ENCODE assay signal across 9 cellular contexts in genomic region chr10:44974082-44974627, GRCh38. TPM values are rescaled to one million over a fixed set of nuclear protein-coding genes. Genes with fewer than 3 reads are reported as not detected.
DNase-seq lines count a peak whose midpoint lies in the region; ATAC-seq, FAIRE-seq and TF ChIP-seq lines count a peak whose summit lies in the region.
"Had no signal": no experiment of that assay in that cellular context is flagged by ENCODE, and none has a peak within 500 bp of the region (broad histone marks: within the 10 kb centered on the region; RNA-seq: fewer than 3 reads in every experiment).

No MANE protein-coding gene starts in this region.

- no peaks in the 10 kb centered on the region for H3K9me3 Mint-ChIP-seq in HFFc6

- TF ChIP-seq EP300 in A549 (IDR thresholded peaks at IDR 0.05), result no peak

- TF ChIP-seq CTCF in A549 (IDR thresholded peaks at IDR 0.05) (no peak), HFFc6 (IDR thresholded peaks at IDR 0.05) (no peak), body of pancreas (IDR thresholded peaks at IDR 0.05) (no peak)

- peaks cover 20% of the 10 kb centered on the region for H3K4me1 Mint-ChIP-seq in HFFc6 (ENCODE audit: low read depth)

- ATAC-seq in A549, result no peak
- no peak for ATAC-seq in body of pancreas
- no peak for ATAC-seq in HG02763 (IDR thresholded peaks at IDR 0.05; ENCODE audit: unreplicated experiment)

- H3K4me3 ChIP-seq in A549 (peak overlapping the region; percentile 47), body of pancreas (no peak overlapping the region), mesodermal cell (ENCODE audit: extremely low read depth, insufficient read depth, low read length, poor library complexity, severe bottlenecking) (peak overlapping the region; percentile 18)

- no peaks in the 10 kb centered on the region for H3K36me3 Mint-ChIP-seq in HFFc6 (ENCODE audit: low read depth)

- TF ChIP-seq RAD21 in A549 (conservative IDR thresholded peaks at IDR 0.05 in 1 of 2, IDR thresholded peaks at IDR 0.05 in 1 of 2), result no peak

- intact Hi-C loops in body of pancreas (cut with DNase I), result loop anchor here (5.0 kb wide), 1 partner anchor 42 kb away; no protein-coding TSS in a partner anchor

- H3K4me1 ChIP-seq in A549 (peaks cover 26% of the 10 kb centered on the region), body of pancreas (peaks cover 64% of the 10 kb centered on the region), mesodermal cell (ENCODE audit: control insufficient read depth, insufficient read depth, low read length, poor library complexity, severe bottlenecking) (peaks cover 45% of the 10 kb centered on the region)

- CTCF ChIA-PET in A549 (lab: Yijun Ruan, JAX), result interaction anchor here (0.8 to 9.7 kb wide), 9 partner anchors 8 to 117 kb away, joined by 3 to 69 read pairs (median 5); no protein-coding TSS in a partner anchor

- H3K27ac Mint-ChIP-seq in HFFc6, result peak overlapping the region; percentile 88

- peak overlapping the region; percentile 83 for H3K4me2 ChIP-seq in A549

- peak overlapping the region; percentile 84; the same call in 1 of the 2 replicates for H3K4me3 Mint-ChIP-seq in HFFc6

- 55% methylated on average over 6 of the region's 7 CpGs for WGBS in A549 (ENCODE audit: missing lambda C conversion rate)
- 47 to 67% methylated on average over 1 to 7 of the region's 7 CpGs for whole genome bisulfite sequencing in body of pancreas, 2 donors
- WGBS in mesodermal cell (ENCODE audit: insufficient coverage in 2 of 2), 2 experiments, result 38 to 49% methylated on average over 5 to 7 of the region's 7 CpGs

- FAIRE-seq in A549 (lab: Jason Lieb, UNC), result no peak
- FAIRE-seq: colon had no signal

- H3K27ac ChIP-seq in A549, result peak overlapping the region; percentile 76 to 90
- peak overlapping the region; percentile 88 to 95 (median 94) for H3K27ac ChIP-seq in body of pancreas
- H3K27ac ChIP-seq in mesodermal cell (ENCODE audit: low read depth, low read length, severe bottlenecking), result no peak overlapping the region

- H3K36me3 ChIP-seq in body of pancreas (replicated peaks in 1 of 2; ENCODE audit: insufficient read depth in 1 of 2, low read depth in 2 of 2) (peaks cover 0 to 4% of the 10 kb centered on the region in 2 donors), mesodermal cell (ENCODE audit: control insufficient read depth, insufficient read depth, low read length) (peaks cover 17% of the 10 kb centered on the region)

- peaks cover 5% of the 10 kb centered on the region for H3K27me3 Mint-ChIP-seq in HFFc6 (ENCODE audit: insufficient read depth)

- TF ChIP-seq POLR2A in A549 (IDR thresholded peaks at IDR 0.05; ENCODE audit: low read length) (no peak), body of pancreas (IDR thresholded peaks at IDR 0.05) (no peak)

- POLR2A ChIA-PET in A549 (lab: Yijun Ruan, JAX), result interaction anchor here (0.6 to 1.4 kb wide), 2 partner anchors 10 to 15 kb away, joined by 3 to 5 read pairs; partner anchors contain the start of gene RASSF4

- DNase-seq in A549 (ENCODE audit: low read depth in 1 of 2, low spot score in 1 of 2) (no peak), HFFc6 (no peak), body of pancreas (no peak), DMS79 treated with DMSO at 0.1 percent for 48 hours (lab: John Stamatoyannopoulos, UW) (no peak), NCI-H526 treated with DMSO at 0.1 percent for 48 hours (lab: John Stamatoyannopoulos, UW) (no peak), NK-92 (lab: John Stamatoyannopoulos, UW; ENCODE audit: unreplicated experiment) (no peak)

- no peaks in the 10 kb centered on the region for H3K27me3 ChIP-seq in body of pancreas

- H3K9me3 ChIP-seq in A549 (no peaks in the 10 kb centered on the region), body of pancreas (no peaks in the 10 kb centered on the region), mesodermal cell (ENCODE audit: control insufficient read depth, low read length) (no peaks in the 10 kb centered on the region)

TF ChIP-seq in A549, 52 proteins besides CTCF, POLR2A, EP300 and RAD21:
- TF ChIP-seq TFCP2L1 (CRISPR knock-in tag; IDR thresholded peaks at IDR 0.05), result no peak
- TF ChIP-seq CBX2 (IDR thresholded peaks at IDR 0.05; ENCODE audit: borderline replicate concordance, low read depth), result no peak
- no peak for TF ChIP-seq HOXA7 (CRISPR knock-in tag; IDR thresholded peaks at IDR 0.05)
- TF ChIP-seq E2F6 (IDR thresholded peaks at IDR 0.05; ENCODE audit: borderline replicate concordance, low read depth), result no peak
- TF ChIP-seq ELK1 (IDR thresholded peaks at IDR 0.05; ENCODE audit: low read depth, low read length), result no peak

RNA-seq across cellular contexts. Expression of gene DEPP1, which starts 4.5 kb away (rescaled TPM):
- polyA plus RNA-seq in A549 (2011; rRNA removed) (0.89 and 0.92 TPM in 2 replicates), A549 (2017; fragmentation: RNase III; extraction: RNeasy Plus Mini Kit Qiagen cat#74134 plus additional on column Dnase treatment) (0.22 to 0.50 TPM (median 0.46 TPM) in 3 replicates)
- polyA plus RNA-seq in A549 (2012; cell fraction: cytosol; rRNA removed), result 0.37 and 0.71 TPM in 2 replicates
- 0.51 and 1.2 TPM in 2 replicates for polyA plus RNA-seq in A549 (2012; cell fraction: nucleus; rRNA removed)
- 1.5 and 2.1 TPM in 2 replicates for polyA minus RNA-seq in A549 (2011; rRNA and poly(A)+ RNA removed)
- total RNA-seq in HFFc6 (2021; fragmentation: NEBNext Ultra II Directional; extraction: Animal tissue kit (Norgen Biotek cat#: 25700)), result under 1 TPM; 0.43 to 0.78 (median 0.52) TPM
- 100 to 1,000 TPM; 226 to 230 TPM for total RNA-seq in body of pancreas
- 11.8 TPM for polyA plus RNA-seq in mesodermal cell (2013, experiment 1 of 2)
- polyA plus RNA-seq in mesodermal cell (2013, experiment 2 of 2), result 10.8 TPM

RNA-seq across cellular contexts. Expression of gene RASSF4, which starts 14.6 kb away (rescaled TPM):
- polyA plus RNA-seq in A549 (2011; rRNA removed) (2.1 and 2.2 TPM in 2 replicates), A549 (2017; fragmentation: RNase III; extraction: RNeasy Plus Mini Kit Qiagen cat#74134 plus additional on column Dnase treatment) (1.3 to 2.3 TPM (median 1.9 TPM) in 3 replicates)
- 0.99 and 1.2 TPM in 2 replicates for polyA plus RNA-seq in A549 (2012; cell fraction: cytosol; rRNA removed)
- polyA plus RNA-seq in A549 (2012; cell fraction: nucleus; rRNA removed), result 2.7 and 2.9 TPM in 2 replicates
- 2.3 and 2.9 TPM in 2 replicates for polyA minus RNA-seq in A549 (2011; rRNA and poly(A)+ RNA removed)
- total RNA-seq in HFFc6 (2021; fragmentation: NEBNext Ultra II Directional; extraction: Animal tissue kit (Norgen Biotek cat#: 25700)), result 1 to 10 TPM; 1.1 to 3.8 (median 2.9) TPM
- 10 to 100 TPM; 44.5 to 50.8 TPM for total RNA-seq in body of pancreas
- 13.1 TPM for polyA plus RNA-seq in mesodermal cell (2013, experiment 1 of 2)
- polyA plus RNA-seq in mesodermal cell (2013, experiment 2 of 2), result 10.7 TPM

RNA-seq across cellular contexts. Expression of gene ZNF22, which starts 26.6 kb away (rescaled TPM):
- 11.0 and 13.0 TPM in 2 replicates for polyA plus RNA-seq in A549 (2011; rRNA removed)
- polyA plus RNA-seq in A549 (2012; cell fraction: cytosol; rRNA removed), result 2.8 and 2.9 TPM in 2 replicates
- 0.54 and 1.7 TPM in 2 replicates for polyA plus RNA-seq in A549 (2012; cell fraction: nucleus; rRNA removed)
- 8.5 to 8.7 TPM (median 8.6 TPM) in 3 replicates for polyA plus RNA-seq in A549 (2017; fragmentation: RNase III; extraction: RNeasy Plus Mini Kit Qiagen cat#74134 plus additional on column Dnase treatment)
- 1.4 and 2.2 TPM in 2 replicates for polyA minus RNA-seq in A549 (2011; rRNA and poly(A)+ RNA removed)
- 10 to 100 TPM in 4 of 6 experiments, 1 to 10 TPM in 2; 7.4 to 15.8 (median 13.2) TPM for total RNA-seq in HFFc6 (2021; fragmentation: NEBNext Ultra II Directional; extraction: Animal tissue kit (Norgen Biotek cat#: 25700))
- total RNA-seq in body of pancreas, result 10 to 100 TPM; 12.9 to 30.4 TPM
- 44.1 TPM for polyA plus RNA-seq in mesodermal cell (2013, experiment 1 of 2)
- polyA plus RNA-seq in mesodermal cell (2013, experiment 2 of 2), result 45.5 TPM

Comparison
In these comparisons a context has a peak if more than half of its experiments do, and no peak if none do; other contexts are left out.
1. H3K4me3 ChIP-seq: peak in A549 (single experiment) and mesodermal cell (single experiment); none in body of pancreas (0 of 2).
2. RNA of gene DEPP1, which starts 4.5 kb away (total RNA-seq): 226 to 230 TPM in body of pancreas; 0.43 to 0.78 TPM in HFFc6; every median in the first group is over 100 times any median in the second.
3. RNA of gene RASSF4, which starts 14.6 kb away (total RNA-seq): 44.5 to 50.8 TPM in body of pancreas; 1.1 to 3.8 TPM in HFFc6; every median in the first group is over 4 times any median in the second.